Comparison of ENCODE assay signal across 12 cellular contexts in the genomic region with DNA sequence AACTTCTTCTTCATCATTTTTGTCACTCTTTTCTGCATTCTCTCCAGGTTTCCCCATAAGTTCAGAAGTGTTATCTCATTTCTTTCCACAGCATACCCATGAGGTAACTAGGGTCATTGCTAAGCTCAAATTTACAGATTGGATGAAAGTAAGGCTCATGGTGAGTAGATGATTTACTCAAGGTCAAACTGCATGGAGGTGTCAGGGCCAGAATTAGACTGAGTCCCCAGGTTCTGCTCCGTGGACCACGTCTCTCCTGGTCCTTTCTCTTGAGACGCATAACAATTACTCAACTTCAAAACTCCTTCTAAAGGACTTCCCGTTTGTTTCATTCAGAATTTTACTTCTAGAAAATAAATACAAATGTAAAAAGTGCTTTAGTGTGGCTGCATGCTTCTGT. TPM values are rescaled to one million over a fixed set of nuclear protein-coding genes. Genes with fewer than 3 reads are reported as not detected.
"Had no signal": no experiment of that assay in that cellular context is flagged by ENCODE, and none has a peak within 500 bp of the region (broad histone marks: within the 10 kb centered on the region; RNA-seq: fewer than 3 reads in every experiment).

No MANE protein-coding gene starts in this region.

- DNase-seq: GM23248, GOT3, H7, HFFc6, IMR-90, KG1 had no signal

- ATAC-seq: HCT116, K562 had no signal

- H3K27ac ChIP-seq: GM23248 had no signal

- FAIRE-seq: HTR-8/SVneo, K562 had no signal

- H3K4me1 ChIP-seq: HAP-1 had no signal

RNA-seq across cellular contexts. Expression of gene SMIM21, which starts 43.4 kb away (rescaled TPM):
- total RNA-seq: GM23248, H4, H7, HFFc6, HT-29, IMR-90, K562 had no signal
- polyA plus RNA-seq: GM23248, IMR-90, K562 had no signal
